Comparison of ENCODE assay signal across 1 cellular context in genomic region chr20:53216856-53217576, GRCh38.
TF ChIP-seq lines count a peak whose summit lies in the region.

No MANE protein-coding gene starts in this region.

TF ChIP-seq in HepG2, 621 proteins besides CTCF, POLR2A, EP300 and RAD21 (continued from another document and continues in another):
- TF ChIP-seq ZNF569 (CRISPR knock-in tag; IDR thresholded peaks at IDR 0.05; ENCODE audit: borderline replicate concordance): no peak
- peak; percentile 78; the same call in 1 of the 2 replicates for TF ChIP-seq RNF2 (conservative IDR thresholded peaks at IDR 0.05; ENCODE audit: low read depth)
- peak; percentile 37; the same call in 1 of the 2 replicates for TF ChIP-seq BHLHE40 (IDR thresholded peaks at IDR 0.05; ENCODE audit: low read length)
- no peak for TF ChIP-seq ZNF746 (CRISPR knock-in tag; IDR thresholded peaks at IDR 0.05)
- no peak for TF ChIP-seq ZFP36L1 (CRISPR knock-in tag; IDR thresholded peaks at IDR 0.05)
- TF ChIP-seq NR0B2 (CRISPR knock-in tag; IDR thresholded peaks at IDR 0.05): peak; percentile 37; the same call in 1 of the 2 replicates
- TF ChIP-seq GATAD2A (CRISPR knock-in tag; IDR thresholded peaks at IDR 0.05): 0 out of 2 replicates have a peak, but pooled peaks have one; percentile 19
- TF ChIP-seq ZNF615 (CRISPR knock-in tag; IDR thresholded peaks at IDR 0.05; ENCODE audit: borderline replicate concordance): no peak
- no peak for TF ChIP-seq NFYC (CRISPR knock-in tag; IDR thresholded peaks at IDR 0.05)
- TF ChIP-seq ERF (CRISPR knock-in tag; IDR thresholded peaks at IDR 0.05): peak; percentile 70; the same call in 1 of the 2 replicates
- 0 out of 2 replicates have a peak, but pooled peaks have one; percentile 18 for TF ChIP-seq PRDM10 (CRISPR knock-in tag; IDR thresholded peaks at IDR 0.05; ENCODE audit: low read depth)
- peak; percentile 80; the same call in 1 of the 2 replicates for TF ChIP-seq ZNF691 (CRISPR knock-in tag; IDR thresholded peaks at IDR 0.05; ENCODE audit: borderline replicate concordance, low read depth)
- TF ChIP-seq NFKB2 (CRISPR knock-in tag; IDR thresholded peaks at IDR 0.05; ENCODE audit: borderline replicate concordance): peak; percentile 70; the same call in 1 of the 2 replicates
- 0 out of 2 replicates have a peak, but pooled peaks have one; percentile 11 for TF ChIP-seq NFAT5 (CRISPR knock-in tag; IDR thresholded peaks at IDR 0.05)
- TF ChIP-seq ZNF30 (CRISPR knock-in tag; IDR thresholded peaks at IDR 0.05): no peak
- TF ChIP-seq ZNF441 (CRISPR knock-in tag; IDR thresholded peaks at IDR 0.05; ENCODE audit: borderline replicate concordance): no peak
- TF ChIP-seq ETV6 (CRISPR knock-in tag; conservative IDR thresholded peaks at IDR 0.05): 0 out of 2 replicates have a peak, but pooled peaks have one; percentile 30
- 0 out of 2 replicates have a peak, but pooled peaks have one; percentile 35 for TF ChIP-seq TFDP1 (CRISPR knock-in tag; IDR thresholded peaks at IDR 0.05; ENCODE audit: borderline replicate concordance)
- TF ChIP-seq ZHX2 (IDR thresholded peaks at IDR 0.05; ENCODE audit: low read depth): no peak
- TF ChIP-seq ZHX2 (CRISPR knock-in tag; IDR thresholded peaks at IDR 0.05; ENCODE audit: borderline replicate concordance): no peak
- TF ChIP-seq MTERF4 (CRISPR knock-in tag; IDR thresholded peaks at IDR 0.05): peak; percentile 84
- TF ChIP-seq KDM5A (IDR thresholded peaks at IDR 0.05; ENCODE audit: borderline replicate concordance, low read length): no peak
- peak; percentile 60 for TF ChIP-seq ZNF883 (CRISPR knock-in tag; IDR thresholded peaks at IDR 0.05; ENCODE audit: not compliant biosample characterization)
- 0 out of 2 replicates have a peak, but pooled peaks have one; percentile 37 for TF ChIP-seq KAT8 (CRISPR knock-in tag; IDR thresholded peaks at IDR 0.05)
- TF ChIP-seq MZF1 (CRISPR knock-in tag; IDR thresholded peaks at IDR 0.05; ENCODE audit: borderline replicate concordance): 0 out of 2 replicates have a peak, but pooled peaks have one; percentile 40
- no peak for TF ChIP-seq SOX13 (IDR thresholded peaks at IDR 0.05)
- peak in 1 of 2 experiments; percentile 15; a peak in 1 of 4 replicates for TF ChIP-seq SOX13 (CRISPR knock-in tag; conservative IDR thresholded peaks at IDR 0.05 in 1 of 2, IDR thresholded peaks at IDR 0.05 in 1 of 2)
- no peak for TF ChIP-seq FLYWCH1 (CRISPR knock-in tag; IDR thresholded peaks at IDR 0.05)
- TF ChIP-seq ATF3 (CRISPR knock-in tag; IDR thresholded peaks at IDR 0.05): no peak
- TF ChIP-seq PHF5A (CRISPR knock-in tag; IDR thresholded peaks at IDR 0.05; ENCODE audit: low read depth, unreplicated experiment): no peak
- TF ChIP-seq ZBTB7B (CRISPR knock-in tag; IDR thresholded peaks at IDR 0.05): no peak
- TF ChIP-seq ZBTB20 (CRISPR knock-in tag; IDR thresholded peaks at IDR 0.05; ENCODE audit: borderline replicate concordance, low read depth): 0 out of 2 replicates have a peak, but pooled peaks have one; percentile 25
- TF ChIP-seq KDM3A (CRISPR knock-in tag; IDR thresholded peaks at IDR 0.05; ENCODE audit: low read depth): peak; percentile 65; the same call in 1 of the 2 replicates
- TF ChIP-seq ZNF670 (CRISPR knock-in tag; IDR thresholded peaks at IDR 0.05; ENCODE audit: borderline replicate concordance): 0 out of 2 replicates have a peak, but pooled peaks have one; percentile 63
- TF ChIP-seq ZNF329 (CRISPR knock-in tag; IDR thresholded peaks at IDR 0.05; ENCODE audit: low read depth): no peak
- no peak for TF ChIP-seq JUNB (CRISPR knock-in tag; IDR thresholded peaks at IDR 0.05; ENCODE audit: borderline replicate concordance)
- TF ChIP-seq PHF8 (CRISPR knock-in tag; IDR thresholded peaks at IDR 0.05): peak; percentile 31; the same call in 1 of the 2 replicates
